11 cellular contexts compared by ENCODE assay signal in genomic region chr6:56247654-56248122, GRCh38. TPM values are rescaled to one million over a fixed set of nuclear protein-coding genes. Genes with fewer than 3 reads are reported as not detected.
DNase-seq lines count a peak whose midpoint lies in the region; ATAC-seq, FAIRE-seq and TF ChIP-seq lines count a peak whose summit lies in the region.
"Had no signal": no experiment of that assay in that cellular context is flagged by ENCODE, and none has a peak within 500 bp of the region (broad histone marks: within the 10 kb centered on the region; RNA-seq: fewer than 3 reads in every experiment).

No MANE protein-coding gene starts in this region.

- no peak overlapping the region for H3K27ac Mint-ChIP-seq in chondrocyte (ENCODE audit: unreplicated experiment)
- H3K27ac Mint-ChIP-seq: immature natural killer cell had no signal

- TF ChIP-seq CTCF in chondrocyte (IDR thresholded peaks at IDR 0.05) (peak; percentile 35), kidney (IDR thresholded peaks at IDR 0.05; ENCODE audit: borderline replicate concordance, extremely low read depth, insufficient read depth) (no peak), sigmoid colon (IDR thresholded peaks at IDR 0.05) (peak in 2 of 4 experiments; percentile 9 to 36), pancreas (IDR thresholded peaks at IDR 0.05) (no peak)

- intact Hi-C loops in kidney (cut with DNase I) (no loop called here), sigmoid colon (cut with DNase I) (no loop called here), pancreas (cut with DNase I) (no loop called here)

- no peak for ATAC-seq in GM21737 (IDR thresholded peaks at IDR 0.05; ENCODE audit: unreplicated experiment)
- ATAC-seq in pancreas, result no peak

- H3K4me3 ChIP-seq in GM23248 (peak overlapping the region; percentile 71), kidney (ENCODE audit: low read length in 2 of 2) (peak overlapping the region; percentile 39 to 45), sigmoid colon (peak overlapping the region; percentile 56 to 62 (median 58)), pancreas (peak overlapping the region in 2 of 4 donors; percentile 24 to 31)

- no peak overlapping the region for H3K9ac ChIP-seq in GM23248
- H3K9ac ChIP-seq in kidney (ENCODE audit: low read length in 2 of 2), result no peak overlapping the region

- H3K27me3 ChIP-seq in GM23248 (replicated peaks; ENCODE audit: insufficient read depth) (peaks cover 27% of the 10 kb centered on the region), sigmoid colon (no peaks in the 10 kb centered on the region), pancreas (no peaks in the 10 kb centered on the region)

- DNase-seq in GM23248 (no peak), chondrocyte (ENCODE audit: low spot score) (peak; percentile 51), kidney (no peak), sigmoid colon (no peak), ecto neural progenitor cell (ENCODE audit: low spot score) (no peak), pancreas (no peak), SHP77 treated with DMSO at 0.1 percent for 48 hours (lab: John Stamatoyannopoulos, UW) (no peak)
- DNase-seq: immature natural killer cell, NCI-H524 treated with DMSO at 0.1 percent for 48 hours, T-helper 1 cell had no signal

- H3K9me3 ChIP-seq in GM23248 (ENCODE audit: low read depth) (no peaks in the 10 kb centered on the region), kidney (ENCODE audit: control insufficient read depth in 1 of 2, low read length in 2 of 2) (no peaks in the 10 kb centered on the region), sigmoid colon (no peaks in the 10 kb centered on the region), pancreas (no peaks in the 10 kb centered on the region)

- no peak for FAIRE-seq in kidney (lab: Jason Lieb, UNC)
- FAIRE-seq in pancreas (lab: Jason Lieb, UNC), result no peak

- no peaks in the 10 kb centered on the region for H3K79me2 ChIP-seq in GM23248 (ENCODE audit: insufficient read depth)

- H3K4me1 ChIP-seq in GM23248 (ENCODE audit: insufficient read depth) (0 out of 2 replicates have a peak, but pooled peaks cover 3% of the 10 kb centered on the region), kidney (ENCODE audit: control insufficient read depth in 1 of 2, insufficient read depth in 1 of 2, low read depth in 1 of 2, low read length in 2 of 2) (peaks cover 0 to 3% of the 10 kb centered on the region in 2 donors), sigmoid colon (peaks cover 0 to 57% (median 36%) of the 10 kb centered on the region in 4 donors), pancreas (no peaks in the 10 kb centered on the region)

- no peaks in the 10 kb centered on the region for H4K20me1 ChIP-seq in GM23248 (ENCODE audit: insufficient read depth)

- H3F3A ChIP-seq in GM23248 (ENCODE audit: insufficient read depth), result no peaks in the 10 kb centered on the region

- no peak for TF ChIP-seq POLR2A in sigmoid colon (IDR thresholded peaks at IDR 0.05)

- H3K4me3 Mint-ChIP-seq in chondrocyte (ENCODE audit: unreplicated experiment), result peak overlapping the region; percentile 83
- H3K4me3 Mint-ChIP-seq: immature natural killer cell had no signal

- no peaks in the 10 kb centered on the region for H3K36me3 ChIP-seq in GM23248 (ENCODE audit: low read depth)
- H3K36me3 ChIP-seq in kidney (ENCODE audit: control insufficient read depth in 1 of 2, insufficient read depth in 2 of 2, low read length in 2 of 2), result no peaks in the 10 kb centered on the region
- H3K36me3 ChIP-seq in sigmoid colon, result no peaks in the 10 kb centered on the region
- no peaks in the 10 kb centered on the region for H3K36me3 ChIP-seq in pancreas

- peak overlapping the region; percentile 89 for H3K4me2 ChIP-seq in GM23248 (ENCODE audit: unreplicated experiment)

- H3K9me3 Mint-ChIP-seq in chondrocyte (ENCODE audit: low read depth), result no peaks in the 10 kb centered on the region

- WGBS in GM23248 (ENCODE audit: low coverage in 1 of 2, low lambda C conversion rate in 2 of 2, missing lambda C conversion rate in 2 of 2), 2 experiments, result 17 to 21% methylated on average over 12 of the region's 12 CpGs
- 31 to 37% methylated on average over 12 of the region's 12 CpGs for WGBS in sigmoid colon, 2 donors
- WGBS in pancreas, 2 donors, result 24 to 29% methylated on average over 12 of the region's 12 CpGs

- peak overlapping the region; percentile 65 for H2AFZ ChIP-seq in GM23248

- no peaks in the 10 kb centered on the region for H3K9me2 ChIP-seq in GM23248 (ENCODE audit: insufficient read depth)

- H3K27me3 Mint-ChIP-seq in chondrocyte (ENCODE audit: low read depth), result no peaks in the 10 kb centered on the region

- TF ChIP-seq EP300 in sigmoid colon (IDR thresholded peaks at IDR 0.05), result no peak

- H3K36me3 Mint-ChIP-seq in chondrocyte (ENCODE audit: low read depth), result no peaks in the 10 kb centered on the region

- H3K27ac ChIP-seq in GM23248 (no peak overlapping the region), kidney (ENCODE audit: low read depth in 2 of 2, low read length in 2 of 2) (no peak overlapping the region), sigmoid colon (peak overlapping the region; percentile 77 to 80 (median 78)), pancreas (no peak overlapping the region)

- peaks cover 51% of the 10 kb centered on the region for H3K4me1 Mint-ChIP-seq in chondrocyte (ENCODE audit: low read depth)
- H3K4me1 Mint-ChIP-seq: immature natural killer cell had no signal

- in situ Hi-C loops in GM23248 (cut with MboI), result no loop called here

RNA-seq across cellular contexts. Expression of gene COL21A1, which starts 0.3 kb away (rescaled TPM):
- total RNA-seq in GM23248 (2014; rRNA removed; shearing (Covaris generic)), result 0.11 TPM in 1 of 2 replicates, not detected in the other
- polyA plus RNA-seq in GM23248 (2016; fragmentation: Nextera tagmentation; extraction: Ambion mirVana) (not detected in 2 replicates), kidney (ENCODE audit: insufficient read depth, low read depth, low replicate concordance) (1.6 TPM), sigmoid colon (1 to 10 TPM in 1 of 3 donors, not detected in 2; 1.9 TPM), pancreas (under 1 TPM; 0.30 to 0.87 TPM)
- total RNA-seq in chondrocyte (68.9 to 173 TPM (median 76.2 TPM) in 3 replicates), kidney (3.1 TPM), sigmoid colon (100 to 1,000 TPM in 1 of 4 donors, 10 to 100 TPM in 3; 21.6 to 110 (median 48.9) TPM), pancreas (1 to 10 TPM in 2 of 6 donors, under 1 TPM in 4; 0.28 to 1.8 (median 0.60) TPM)
- polyA plus RNA-seq: immature natural killer cell had no signal

Comparison
In these comparisons a context has a peak if more than half of its experiments do, and no peak if none do; other contexts are left out.
1. H3K27ac ChIP-seq: peak in sigmoid colon (4 of 4); none in GM23248 (single experiment), kidney (0 of 2) and pancreas (0 of 4).